8 cellular contexts compared by ENCODE assay signal in genomic region chr13:73715114-73715909, GRCh38.
DNase-seq lines count a peak whose midpoint lies in the region; ATAC-seq and TF ChIP-seq lines count a peak whose summit lies in the region.

No MANE protein-coding gene starts in this region.

- peak overlapping the region; percentile 58 to 88 (median 78) for H3K4me3 Mint-ChIP-seq in CD4-positive, alpha-beta memory T cell

- H3K27me3 ChIP-seq in CD4-positive, alpha-beta memory T cell (ENCODE audit: insufficient read depth, low read length): no peaks in the 10 kb centered on the region
- no peaks in the 10 kb centered on the region for H3K27me3 ChIP-seq in esophagus muscularis mucosa

- H3K36me3 Mint-ChIP-seq in CD4-positive, alpha-beta memory T cell: peaks cover 44 to 48% of the 10 kb centered on the region in 2 donors

- no peak for TF ChIP-seq CTCF in esophagus muscularis mucosa (IDR thresholded peaks at IDR 0.05)

- H3K36me3 ChIP-seq in CD4-positive, alpha-beta memory T cell (ENCODE audit: insufficient read depth, low read length): peaks cover 6% of the 10 kb centered on the region
- H3K36me3 ChIP-seq in esophagus muscularis mucosa: peaks cover 5 to 46% (median 34%) of the 10 kb centered on the region in 4 donors

- H3K27me3 Mint-ChIP-seq in CD4-positive, alpha-beta memory T cell: no peaks in the 10 kb centered on the region

- H3K27ac Mint-ChIP-seq in CD4-positive, alpha-beta memory T cell: peak overlapping the region; percentile 84 to 98 (median 94)

- TF ChIP-seq POLR2A in esophagus muscularis mucosa (IDR thresholded peaks at IDR 0.05; ENCODE audit: low read depth): no peak

- POLR2A ChIA-PET in CD4-positive, alpha-beta memory T cell (lab: Charles Lee; ENCODE audit: partially characterized antibody): interaction anchor here (0.6 to 5.1 kb wide), 16 partner anchors 8 to 1610 kb away, joined by 3 to 30 read pairs (median 4); partner anchors contain the start of genes KLF12 and KLF5

- peak; percentile 91 for ATAC-seq in GM21786 (IDR thresholded peaks at IDR 0.05; ENCODE audit: unreplicated experiment)

- CTCF ChIA-PET in CD4-positive, alpha-beta memory T cell (lab: Charles Lee; ENCODE audit: partially characterized antibody): interaction anchor here (0.8 to 2.0 kb wide), 7 partner anchors 8 to 655 kb away, joined by 3 to 5 read pairs (median 4); no protein-coding TSS in a partner anchor

- peak; percentile 71 to 91 (median 79) for DNase-seq in CD4-positive, alpha-beta memory T cell
- DNase-seq in T-helper 9 cell (peak; percentile 15), esophagus muscularis mucosa (ENCODE audit: extremely low spot score) (peak; percentile 50), NCI-H2107 treated with DMSO at 0.1 percent for 48 hours (lab: John Stamatoyannopoulos, UW; ENCODE audit: unreplicated experiment) (no peak), NCI-H345 (lab: John Stamatoyannopoulos, UW) (no peak), NCI-H2171 treated with DMSO at 0.1 percent for 48 hours (lab: John Stamatoyannopoulos, UW) (no peak), NCI-H446 (lab: John Stamatoyannopoulos, UW) (no peak)

- 97% methylated on average over 15 of the region's 15 CpGs for WGBS in esophagus muscularis mucosa

- TF ChIP-seq EP300 in esophagus muscularis mucosa (IDR thresholded peaks at IDR 0.05): no peak

- no peaks in the 10 kb centered on the region for H3K9me3 Mint-ChIP-seq in CD4-positive, alpha-beta memory T cell

- intact Hi-C loops in CD4-positive, alpha-beta memory T cell (cut with micrococcal nuclease): loop anchor here (1.0 to 10.0 kb wide), 6 partner anchors 13 to 1609 kb away; partner anchors contain the start of gene KLF12
- intact Hi-C loops in esophagus muscularis mucosa (cut with DNase I): loop anchor here (10.0 kb wide), 1 partner anchor 911 kb away; no protein-coding TSS in a partner anchor

- H3K4me3 ChIP-seq in CD4-positive, alpha-beta memory T cell (ENCODE audit: low read length in 2 of 2): peak overlapping the region in 1 of 2 donors; percentile 6
- no peak overlapping the region for H3K4me3 ChIP-seq in esophagus muscularis mucosa

- peak overlapping the region; percentile 41 for H3K27ac ChIP-seq in CD4-positive, alpha-beta memory T cell (ENCODE audit: low read depth, low read length)
- H3K27ac ChIP-seq in esophagus muscularis mucosa (replicated peaks in 1 of 4): no peak overlapping the region

- no peaks in the 10 kb centered on the region for H3K9me3 ChIP-seq in CD4-positive, alpha-beta memory T cell (ENCODE audit: control insufficient read depth in 1 of 2, low read length in 2 of 2)
- no peaks in the 10 kb centered on the region for H3K9me3 ChIP-seq in esophagus muscularis mucosa

- H3K4me1 Mint-ChIP-seq in CD4-positive, alpha-beta memory T cell: peaks cover 48 to 70% (median 64%) of the 10 kb centered on the region in 4 donors

- H3K4me1 ChIP-seq in CD4-positive, alpha-beta memory T cell (ENCODE audit: insufficient read depth, low read length): peaks cover 52% of the 10 kb centered on the region
- H3K4me1 ChIP-seq in esophagus muscularis mucosa: no peaks in the 10 kb centered on the region

Comparison
In these comparisons a context has a peak if more than half of its experiments do, and no peak if none do; other contexts are left out.
1. DNase-seq: peak in CD4-positive, alpha-beta memory T cell (5 of 5), T-helper 9 cell (single experiment) and esophagus muscularis mucosa (single experiment); none in NCI-H2107 treated with DMSO at 0.1 percent for 48 hours (single experiment), NCI-H345 (single experiment), NCI-H2171 treated with DMSO at 0.1 percent for 48 hours (single experiment) and NCI-H446 (0 of 2).